26 cellular contexts compared by ENCODE assay signal in the genomic region with DNA sequence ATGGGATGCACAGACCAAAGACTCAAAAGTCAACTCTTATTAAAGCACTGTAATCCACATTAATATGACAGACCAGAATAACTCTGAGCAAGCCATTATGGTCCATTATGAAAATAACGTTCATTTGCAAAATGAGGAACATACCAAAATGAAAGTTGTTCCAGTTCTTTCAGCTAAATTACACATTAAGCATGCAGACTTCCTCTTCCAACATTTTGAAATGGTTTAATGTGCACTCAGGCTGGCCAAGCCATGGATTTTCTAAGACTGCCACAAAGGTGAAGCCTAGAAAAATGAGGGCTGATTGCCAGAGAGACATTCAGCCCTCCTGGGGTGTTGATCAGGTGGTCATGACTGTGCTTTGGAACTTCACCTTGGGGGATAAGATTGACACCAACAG. TPM values are rescaled to one million over a fixed set of nuclear protein-coding genes. Genes with fewer than 3 reads are reported as not detected.
"Had no signal": no experiment of that assay in that cellular context is flagged by ENCODE, and none has a peak within 500 bp of the region (broad histone marks: within the 10 kb centered on the region; RNA-seq: fewer than 3 reads in every experiment).

No MANE protein-coding gene starts in this region.

- FAIRE-seq: bronchial epithelial cell, islet of Langerhans had no signal

- H3K36me3 ChIP-seq: esophagus squamous epithelium, heart right ventricle, right atrium auricular region, stomach, thyroid gland, upper lobe of right lung had no signal

- H3K27me3 ChIP-seq: right atrium auricular region, thyroid gland, upper lobe of right lung had no signal

- H3K4me2 ChIP-seq: smooth muscle cell had no signal

- H3K4me3 ChIP-seq: esophagus squamous epithelium, heart right ventricle, mucosa of descending colon, right atrium auricular region, smooth muscle cell, stomach, thyroid gland, upper lobe of right lung had no signal

- ATAC-seq: activated naive CD4-positive, alpha-beta T cell treated with anti-CD3 and anti-CD28 coated beads, Interleukin-2, amount 50 U/mL, for 72 hours; activated T-cell treated with anti-CD3 and anti-CD28 coated beads, Interleukin-2, amount 50 U/mL, for 4 hours; activated T-helper 17 cell treated with anti-CD3 and anti-CD28 coated beads, Interleukin-2, amount 50 U/mL, for 72 hours; heart right ventricle; left ventricle myocardium superior; mucosa of descending colon; natural killer cell treated with Interleukin-12 subunit alpha and Interleukin-12 subunit beta and Interleukin-15 and Interleukin-18, amount 100 ng/mL, for 72 hours; stimulated activated memory B cell treated with anti-CD40 and anti-IgM and Interleukin-4, amounts not matched to agents 10 μg/mL and 1 μg/mL and 100 μg/mL, for 72 hours; upper lobe of right lung had no signal

- H3K27ac ChIP-seq: epithelial cell of prostate, esophagus squamous epithelium, heart right ventricle, right atrium auricular region, stomach, thyroid gland, upper lobe of right lung had no signal

- H3K9me3 ChIP-seq: esophagus squamous epithelium, mucosa of descending colon, right atrium auricular region, stomach, thyroid gland, upper lobe of right lung had no signal

- H3K4me1 ChIP-seq: esophagus squamous epithelium, heart right ventricle, right atrium auricular region, stomach, thyroid gland, upper lobe of right lung had no signal

- DNase-seq: activated CD4-positive, alpha-beta memory T cell treated with anti-CD3 and anti-CD28 coated beads for 36 hours; activated CD4-positive, alpha-beta T cell treated with anti-CD3 and anti-CD28 coated beads, Interleukin-2, amount 10 ng/mL, durations not matched to agents 24 days and 14 days; activated CD4-positive, CD25-positive, alpha-beta regulatory T cell treated with anti-CD3 and anti-CD28 coated beads, Interleukin-2, amount 50 U/mL, for 72 hours; activated T-cell treated with anti-CD3 and anti-CD28 coated beads, Interleukin-2, amount 50 U/mL, for 4 hours; effector CD4-positive, alpha-beta T cell; esophagus squamous epithelium; foreskin melanocyte; heart right ventricle; left ventricle myocardium superior; mucosa of descending colon; stimulated activated CD4-positive, alpha-beta T cell treated with anti-CD3 and anti-CD28 coated beads, Interleukin-1b, Interleukin-23, amount 100 ng/mL, for 48 hours; stimulated activated CD4-positive, alpha-beta T cell treated with anti-CD3 and anti-CD28 coated beads, Interleukin-4, amount 100 ng/mL, for 4 hours; stimulated activated CD8-positive, alpha-beta memory T cell treated with anti-CD3 and anti-CD28 coated beads, Interleukin-4, amount 100 ng/mL, for 48 hours; stomach; T-helper 9 cell; thyroid gland; upper lobe of right lung had no signal

RNA-seq across cellular contexts. Expression of a gene that starts 56.7 kb away (rescaled TPM):
- total RNA-seq: natural killer cell treated with Interleukin-12 subunit alpha and Interleukin-12 subunit beta and Interleukin-15 and Interleukin-18, amount 100 ng/mL, for 72 hours had no signal
